ENCODE assay signal across 16 cellular contexts in the genomic region with DNA sequence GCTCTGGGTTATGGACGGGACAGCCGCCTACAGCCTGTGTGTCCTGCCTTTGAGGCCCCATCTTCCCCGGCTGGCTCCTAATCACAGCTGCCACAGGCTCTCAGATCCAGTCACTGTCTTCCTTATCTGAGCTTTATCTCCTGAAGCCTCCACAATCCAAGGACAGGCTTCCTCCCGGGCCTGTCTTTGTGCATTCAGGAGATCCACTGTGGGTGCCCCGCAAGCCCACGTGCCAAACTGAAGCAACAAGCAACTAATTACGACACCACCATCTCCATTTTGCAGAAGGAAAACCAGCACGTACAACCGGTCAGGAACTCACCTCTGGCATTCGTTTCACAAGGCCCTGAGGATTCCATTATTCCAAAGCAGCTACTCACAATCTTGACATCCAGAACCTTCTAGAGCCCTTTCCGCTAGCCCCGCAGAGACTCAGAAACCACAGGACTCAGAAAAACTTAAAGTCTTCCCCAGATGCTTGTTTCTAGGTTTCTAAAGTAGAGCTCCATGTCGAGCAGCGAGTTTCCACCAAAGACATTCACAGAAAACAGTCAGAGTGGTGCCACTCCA. TPM values are rescaled to one million over a fixed set of nuclear protein-coding genes. Genes with fewer than 3 reads are reported as not detected.
A peak's percentile ranks its signal among the peaks of the same experiment; 100 is the strongest.
DNase-seq lines count a peak whose midpoint lies in the region; ATAC-seq and TF ChIP-seq lines count a peak whose summit lies in the region.
"Had no signal": no experiment of that assay in that cellular context is flagged by ENCODE, and none has a peak within 500 bp of the region (broad histone marks: within the 10 kb centered on the region; RNA-seq: fewer than 3 reads in every experiment).

No MANE protein-coding gene starts in this region.

- no peak overlapping the region for H3K4me3 ChIP-seq in CD4-positive, CD25-positive, alpha-beta regulatory T cell (ENCODE audit: low read depth, low read length)
- H3K4me3 ChIP-seq in GM12865 (ENCODE audit: low read depth, low read length) (peak overlapping the region; percentile 40), neutrophil (ENCODE audit: low read depth in 1 of 2, low read length in 1 of 2) (peak overlapping the region; percentile 13 to 20)

- H3K36me3 Mint-ChIP-seq in CD4-positive, CD25-positive, alpha-beta regulatory T cell = peaks cover 33% of the 10 kb centered on the region
- peaks cover 22% of the 10 kb centered on the region for H3K36me3 Mint-ChIP-seq in activated T-helper 1 cell treated with anti-CD3 and anti-CD28 coated beads, Interleukin-12 subunit alpha, Interleukin-12 subunit beta, Interleukin-2, Interleukin-4 antibody, amounts not matched to agents 30 ng/mL and 10 ng/mL and 1 ng/mL, durations not matched to agents 14 hours and 24 hours and 36 hours (ENCODE audit: low read depth)

- no peak for DNase-seq in CD4-positive, CD25-positive, alpha-beta regulatory T cell
- DNase-seq in GM12865 (ENCODE audit: low read depth) (no peak), SW480 (ENCODE audit: low spot score) (no peak), NCI-H446 treated with DMSO at 0.1 percent for 48 hours (lab: John Stamatoyannopoulos, UW) (no peak), DMS153 (lab: John Stamatoyannopoulos, UW) (no peak)
- no peak for DNase-seq in activated T-helper 1 cell treated with anti-CD3 and anti-CD28 coated beads, Interleukin-12 subunit alpha, Interleukin-12 subunit beta, Interleukin-2, Interleukin-4 antibody, amounts not matched to agents 30 ng/mL and 10 ng/mL and 1 ng/mL, durations not matched to agents 14 hours and 24 hours and 36 hours (ENCODE audit: low spot score)
- DNase-seq: activated CD4-positive, alpha-beta T cell treated with anti-CD3 and anti-CD28 coated beads for 1 hour; erythroblast; immature natural killer cell; mammary epithelial cell; NCI-H146; nucleus accumbens; PC-3; stimulated activated CD4-positive, alpha-beta T cell treated with anti-CD3 and anti-CD28 coated beads, Interleukin-4, amount 100 ng/mL, for 4 hours had no signal

- ATAC-seq in CD4-positive, CD25-positive, alpha-beta regulatory T cell (ENCODE audit: low read depth in 2 of 2) = no peak
- ATAC-seq: HCT116, PC-3 had no signal

- peaks cover 26% of the 10 kb centered on the region for H3K36me3 ChIP-seq in CD4-positive, CD25-positive, alpha-beta regulatory T cell (ENCODE audit: control insufficient read depth, insufficient read depth, low read length)
- H3K36me3 ChIP-seq in neutrophil = peaks cover 12% of the 10 kb centered on the region

- H3K4me1 Mint-ChIP-seq in CD4-positive, CD25-positive, alpha-beta regulatory T cell = peaks cover 22 to 91% (median 61%) of the 10 kb centered on the region in 4 donors
- peaks cover 80% of the 10 kb centered on the region for H3K4me1 Mint-ChIP-seq in activated T-helper 1 cell treated with anti-CD3 and anti-CD28 coated beads, Interleukin-12 subunit alpha, Interleukin-12 subunit beta, Interleukin-2, Interleukin-4 antibody, amounts not matched to agents 30 ng/mL and 10 ng/mL and 1 ng/mL, durations not matched to agents 14 hours and 24 hours and 36 hours (ENCODE audit: low read depth)

- no peaks in the 10 kb centered on the region for H3K27me3 Mint-ChIP-seq in CD4-positive, CD25-positive, alpha-beta regulatory T cell
- no peaks in the 10 kb centered on the region for H3K27me3 Mint-ChIP-seq in activated T-helper 1 cell treated with anti-CD3 and anti-CD28 coated beads, Interleukin-12 subunit alpha, Interleukin-12 subunit beta, Interleukin-2, Interleukin-4 antibody, amounts not matched to agents 30 ng/mL and 10 ng/mL and 1 ng/mL, durations not matched to agents 14 hours and 24 hours and 36 hours (ENCODE audit: insufficient read depth)

- H3K9me3 Mint-ChIP-seq in CD4-positive, CD25-positive, alpha-beta regulatory T cell = no peaks in the 10 kb centered on the region
- H3K9me3 Mint-ChIP-seq in activated T-helper 1 cell treated with anti-CD3 and anti-CD28 coated beads, Interleukin-12 subunit alpha, Interleukin-12 subunit beta, Interleukin-2, Interleukin-4 antibody, amounts not matched to agents 30 ng/mL and 10 ng/mL and 1 ng/mL, durations not matched to agents 14 hours and 24 hours and 36 hours = no peaks in the 10 kb centered on the region
- H3K9me3 Mint-ChIP-seq: immature natural killer cell had no signal

- H3K4me3 Mint-ChIP-seq in CD4-positive, CD25-positive, alpha-beta regulatory T cell = peak overlapping the region in 2 of 4 donors; percentile 46 to 74
- H3K4me3 Mint-ChIP-seq in activated T-helper 1 cell treated with anti-CD3 and anti-CD28 coated beads, Interleukin-12 subunit alpha, Interleukin-12 subunit beta, Interleukin-2, Interleukin-4 antibody, amounts not matched to agents 30 ng/mL and 10 ng/mL and 1 ng/mL, durations not matched to agents 14 hours and 24 hours and 36 hours = no peak overlapping the region
- H3K4me3 Mint-ChIP-seq: immature natural killer cell had no signal

- intact Hi-C loops in activated T-helper 1 cell treated with anti-CD3 and anti-CD28 coated beads, Interleukin-12 subunit alpha, Interleukin-12 subunit beta, Interleukin-2, Interleukin-4 antibody, amounts not matched to agents 30 ng/mL and 10 ng/mL and 1 ng/mL, durations not matched to agents 14 hours and 24 hours and 36 hours (cut with micrococcal nuclease) = no loop called here

- H3K27ac Mint-ChIP-seq in CD4-positive, CD25-positive, alpha-beta regulatory T cell = peak overlapping the region in 2 of 3 donors; percentile 82 to 92
- peak overlapping the region; percentile 34 for H3K27ac Mint-ChIP-seq in activated T-helper 1 cell treated with anti-CD3 and anti-CD28 coated beads, Interleukin-12 subunit alpha, Interleukin-12 subunit beta, Interleukin-2, Interleukin-4 antibody, amounts not matched to agents 30 ng/mL and 10 ng/mL and 1 ng/mL, durations not matched to agents 14 hours and 24 hours and 36 hours
- H3K27ac Mint-ChIP-seq: immature natural killer cell had no signal

- no peak for TF ChIP-seq CTCF in GM12865 (IDR thresholded peaks at IDR 0.05; ENCODE audit: insufficient read depth, low read depth, low read length, missing control alignments)
- no peak for TF ChIP-seq CTCF in neutrophil (IDR thresholded peaks at IDR 0.05)

- H3K27ac ChIP-seq in CD4-positive, CD25-positive, alpha-beta regulatory T cell (ENCODE audit: insufficient read depth, low read length, poor library complexity, severe bottlenecking) = no peak overlapping the region
- H3K27ac ChIP-seq in neutrophil = peak overlapping the region; percentile 73

- H3K9me3 ChIP-seq in CD4-positive, CD25-positive, alpha-beta regulatory T cell (ENCODE audit: control insufficient read depth in 2 of 2, low read length in 2 of 2) = no peaks in the 10 kb centered on the region
- no peaks in the 10 kb centered on the region for H3K9me3 ChIP-seq in neutrophil

- H3K4me1 ChIP-seq in CD4-positive, CD25-positive, alpha-beta regulatory T cell (ENCODE audit: control insufficient read depth, insufficient read depth, low read length, poor library complexity, severe bottlenecking) = peaks cover 57% of the 10 kb centered on the region
- peaks cover 38 to 45% of the 10 kb centered on the region in 2 experiments for H3K4me1 ChIP-seq in neutrophil (ENCODE audit: control insufficient read depth in 1 of 2, insufficient read depth in 1 of 2, low read depth in 1 of 2, low read length in 1 of 2)

- no peaks in the 10 kb centered on the region for H3K27me3 ChIP-seq in CD4-positive, CD25-positive, alpha-beta regulatory T cell (ENCODE audit: control insufficient read depth, insufficient read depth, low read length)
- no peaks in the 10 kb centered on the region for H3K27me3 ChIP-seq in neutrophil

RNA-seq across cellular contexts. Expression of gene SYNE3, which starts 14.0 kb away (rescaled TPM):
- total RNA-seq in CD4-positive, CD25-positive, alpha-beta regulatory T cell = 71.7 TPM
- 1 to 10 TPM; 2.7 to 6.5 (median 4.1) TPM for polyA plus RNA-seq in CD4-positive, CD25-positive, alpha-beta regulatory T cell
- 42.6 and 44.1 TPM in 2 replicates for total RNA-seq in activated T-helper 1 cell treated with anti-CD3 and anti-CD28 coated beads, Interleukin-12 subunit alpha, Interleukin-12 subunit beta, Interleukin-2, Interleukin-4 antibody, amounts not matched to agents 30 ng/mL and 10 ng/mL and 1 ng/mL, durations not matched to agents 14 hours and 24 hours and 36 hours

RNA-seq across cellular contexts. Expression of gene GLRX5, which starts 32.4 kb away (rescaled TPM):
- total RNA-seq in CD4-positive, CD25-positive, alpha-beta regulatory T cell = 18.1 TPM
- 10 to 100 TPM; 54.2 to 71.9 (median 56.6) TPM for polyA plus RNA-seq in CD4-positive, CD25-positive, alpha-beta regulatory T cell
- 46.7 and 48.9 TPM in 2 replicates for total RNA-seq in activated T-helper 1 cell treated with anti-CD3 and anti-CD28 coated beads, Interleukin-12 subunit alpha, Interleukin-12 subunit beta, Interleukin-2, Interleukin-4 antibody, amounts not matched to agents 30 ng/mL and 10 ng/mL and 1 ng/mL, durations not matched to agents 14 hours and 24 hours and 36 hours
